9 cellular contexts compared by ENCODE assay signal in genomic region chr6:104682722-104683643, GRCh38.
DNase-seq lines count a peak whose midpoint lies in the region; ATAC-seq lines count a peak whose summit lies in the region.
"Had no signal": no experiment of that assay in that cellular context is flagged by ENCODE, and none has a peak within 500 bp of the region (broad histone marks: within the 10 kb centered on the region; RNA-seq: fewer than 3 reads in every experiment).

No MANE protein-coding gene starts in this region.

- H3K4me3 ChIP-seq in trophoblast cell (ENCODE audit: low read depth, low read length), result no peak overlapping the region
- H3K4me3 ChIP-seq: skin epidermis had no signal

- H2AK5ac ChIP-seq in trophoblast cell (ENCODE audit: low read length), result no peak overlapping the region

- no peak overlapping the region for H2AFZ ChIP-seq in trophoblast cell (ENCODE audit: insufficient read depth, low read length, poor library complexity)

- H3K9ac ChIP-seq in trophoblast cell (ENCODE audit: low read length), result no peak overlapping the region

- ATAC-seq in GM18520 (IDR thresholded peaks at IDR 0.05; ENCODE audit: unreplicated experiment) (peak; percentile 56), HG03045 (IDR thresholded peaks at IDR 0.05; ENCODE audit: unreplicated experiment) (peak; percentile 66)

- no peak overlapping the region for H4K91ac ChIP-seq in trophoblast cell (ENCODE audit: low read depth, low read length)

- peaks cover 3 to 12% of the 10 kb centered on the region in 2 experiments for H3K4me1 ChIP-seq in trophoblast cell (ENCODE audit: control insufficient read depth in 1 of 2, insufficient read depth in 2 of 2, low read length in 2 of 2)

- DNase-seq in AG08395 (ENCODE audit: low spot score), result peak; percentile 62
- DNase-seq in NOMO-1 treated with dmso at 0.1 percent for 144 hours (lab: John Stamatoyannopoulos, UW; ENCODE audit: unreplicated experiment), result peak; percentile 25
- peak; percentile 70 for DNase-seq in activated T-cell treated with anti-CD3 and anti-CD28 coated beads for 1 hour (ENCODE audit: low read depth)
- peak; percentile 9 for DNase-seq in fibroblast of the conjunctiva (ENCODE audit: low read depth)
- peak; percentile 52 to 84 for DNase-seq in trophoblast cell
- no peak for DNase-seq in OCI-M2 (lab: John Stamatoyannopoulos, UW; ENCODE audit: unreplicated experiment)

- H3K4ac ChIP-seq in trophoblast cell (ENCODE audit: low read depth, low read length), result no peak overlapping the region

- H2BK12ac ChIP-seq in trophoblast cell (ENCODE audit: low read length), result peak overlapping the region; percentile 79

- no peak overlapping the region for H3K4me2 ChIP-seq in trophoblast cell (ENCODE audit: low read length)

- no peak overlapping the region for H3K27ac ChIP-seq in trophoblast cell (ENCODE audit: low read depth, low read length)
- H3K27ac ChIP-seq: skin epidermis had no signal

- H3K36me3 ChIP-seq in trophoblast cell (ENCODE audit: control insufficient read depth in 1 of 2, insufficient read depth in 2 of 2, low read length in 2 of 2), result no peaks in the 10 kb centered on the region

- H3K23ac ChIP-seq in trophoblast cell (ENCODE audit: low read length), result no peak overlapping the region

- no peaks in the 10 kb centered on the region for H3K27me3 ChIP-seq in trophoblast cell (ENCODE audit: insufficient read depth, low read length)

- no peaks in the 10 kb centered on the region for H3K9me3 ChIP-seq in trophoblast cell (ENCODE audit: insufficient read depth, low read depth, low read length)

- H3K79me1 ChIP-seq in trophoblast cell (ENCODE audit: low read length), result peaks cover 9% of the 10 kb centered on the region

- H2BK5ac ChIP-seq in trophoblast cell (ENCODE audit: low read depth, low read length, poor library complexity), result no peak overlapping the region

- H4K12ac ChIP-seq in trophoblast cell (ENCODE audit: low read depth, low read length), result no peak overlapping the region

- no peak overlapping the region for H2BK120ac ChIP-seq in trophoblast cell (ENCODE audit: insufficient read depth, low read length, poor library complexity)

- WGBS in trophoblast cell (ENCODE audit: extremely low coverage, insufficient coverage, insufficient read length), result no CpG with 5 or more reads among the region's 15 CpGs

- H3K79me2 ChIP-seq in trophoblast cell (ENCODE audit: control insufficient read depth, insufficient read depth, low read length, poor library complexity), result no peaks in the 10 kb centered on the region

- H3K14ac ChIP-seq in trophoblast cell (ENCODE audit: low read length), result no peak overlapping the region

- H4K8ac ChIP-seq in trophoblast cell (ENCODE audit: low read depth, low read length), result no peak overlapping the region

- H3K18ac ChIP-seq in trophoblast cell (ENCODE audit: low read length), result no peak overlapping the region
